In genomic region chr6:128710305-128710704, GRCh38 we compare ENCODE assay signal across 18 cellular contexts.
"Had no signal": no experiment of that assay in that cellular context is flagged by ENCODE, and none has a peak within 500 bp of the region (broad histone marks: within the 10 kb centered on the region; RNA-seq: fewer than 3 reads in every experiment).

No MANE protein-coding gene starts in this region.

- H3K9me3 Mint-ChIP-seq: activated CD4-positive, alpha-beta memory T cell treated with anti-CD3 and anti-CD28 coated beads for 36 hours; activated naive CD8-positive, alpha-beta T cell treated with anti-CD3 and anti-CD28 coated beads, Interleukin-2, amount 50 U/mL, for 24 hours; activated T-helper 1 cell treated with anti-CD3 and anti-CD28 coated beads, Interleukin-12 subunit alpha, Interleukin-12 subunit beta, Interleukin-2, Interleukin-4 antibody, amounts not matched to agents 30 ng/mL and 10 ng/mL and 1 ng/mL, durations not matched to agents 14 hours and 24 hours and 36 hours; stimulated activated naive CD8-positive, alpha-beta T cell treated with anti-CD3 and anti-CD28 coated beads, Interleukin-15, Interleukin-2, amounts not matched to agents 100 ng/mL and 50 ng/mL, for 24 hours had no signal

- H3K4me1 ChIP-seq: psoas muscle had no signal

- ATAC-seq: activated naive CD8-positive, alpha-beta T cell treated with anti-CD3 and anti-CD28 coated beads, Interleukin-2, amount 50 U/mL, for 24 hours; left colon; naive thymus-derived CD8-positive, alpha-beta T cell; psoas muscle; sciatic nerve had no signal

- H3K4me3 ChIP-seq: coronary artery, psoas muscle, thoracic aorta had no signal

- H3K4me3 Mint-ChIP-seq: activated CD4-positive, alpha-beta memory T cell treated with anti-CD3 and anti-CD28 coated beads for 36 hours; activated naive CD8-positive, alpha-beta T cell treated with anti-CD3 and anti-CD28 coated beads, Interleukin-2, amount 50 U/mL, for 24 hours; activated T-helper 1 cell treated with anti-CD3 and anti-CD28 coated beads, Interleukin-12 subunit alpha, Interleukin-12 subunit beta, Interleukin-2, Interleukin-4 antibody, amounts not matched to agents 30 ng/mL and 10 ng/mL and 1 ng/mL, durations not matched to agents 14 hours and 24 hours and 36 hours; naive thymus-derived CD8-positive, alpha-beta T cell; stimulated activated naive CD8-positive, alpha-beta T cell treated with anti-CD3 and anti-CD28 coated beads, Interleukin-15, Interleukin-2, amounts not matched to agents 100 ng/mL and 50 ng/mL, for 24 hours had no signal

- H3K9me3 ChIP-seq: psoas muscle, thoracic aorta had no signal

- H3K27ac ChIP-seq: coronary artery, psoas muscle, thoracic aorta had no signal

- H3K36me3 Mint-ChIP-seq: activated CD4-positive, alpha-beta memory T cell treated with anti-CD3 and anti-CD28 coated beads for 36 hours; naive thymus-derived CD8-positive, alpha-beta T cell had no signal

- H3K4me1 Mint-ChIP-seq: activated naive CD8-positive, alpha-beta T cell treated with anti-CD3 and anti-CD28 coated beads, Interleukin-2, amount 50 U/mL, for 24 hours; naive thymus-derived CD8-positive, alpha-beta T cell had no signal

- H3K27ac Mint-ChIP-seq: activated CD4-positive, alpha-beta memory T cell treated with anti-CD3 and anti-CD28 coated beads for 36 hours; activated naive CD8-positive, alpha-beta T cell treated with anti-CD3 and anti-CD28 coated beads, Interleukin-2, amount 50 U/mL, for 24 hours; activated T-helper 1 cell treated with anti-CD3 and anti-CD28 coated beads, Interleukin-12 subunit alpha, Interleukin-12 subunit beta, Interleukin-2, Interleukin-4 antibody, amounts not matched to agents 30 ng/mL and 10 ng/mL and 1 ng/mL, durations not matched to agents 14 hours and 24 hours and 36 hours; stimulated activated naive CD8-positive, alpha-beta T cell treated with anti-CD3 and anti-CD28 coated beads, Interleukin-15, Interleukin-2, amounts not matched to agents 100 ng/mL and 50 ng/mL, for 24 hours had no signal

- H3K36me3 ChIP-seq: thoracic aorta had no signal

- DNase-seq: activated CD4-positive, alpha-beta memory T cell treated with anti-CD3 and anti-CD28 coated beads for 36 hours; activated CD8-positive, alpha-beta memory T cell treated with anti-CD3 and anti-CD28 coated beads, Interleukin-2, amount 50 U/mL, for 48 hours; activated naive CD4-positive, alpha-beta T cell treated with Interleukin-2 at 50 U/mL for 16 hours; activated naive CD8-positive, alpha-beta T cell treated with anti-CD3 and anti-CD28 coated beads, Interleukin-2, amount 50 U/mL, for 24 hours; central memory CD4-positive, alpha-beta T cell; effector CD8-positive, alpha-beta T cell; left colon; naive thymus-derived CD8-positive, alpha-beta T cell; occipital lobe; psoas muscle; stimulated activated CD4-positive, alpha-beta T cell treated with anti-CD3 and anti-CD28 coated beads, Interleukin-4, amount 100 ng/mL, for 1 hour; stimulated activated CD8-positive, alpha-beta memory T cell treated with anti-CD3 and anti-CD28 coated beads, Interleukin-4, amount 100 ng/mL, for 48 hours; T1000 had no signal
